Comparison of ENCODE assay signal across 2 cellular contexts in the genomic region with DNA sequence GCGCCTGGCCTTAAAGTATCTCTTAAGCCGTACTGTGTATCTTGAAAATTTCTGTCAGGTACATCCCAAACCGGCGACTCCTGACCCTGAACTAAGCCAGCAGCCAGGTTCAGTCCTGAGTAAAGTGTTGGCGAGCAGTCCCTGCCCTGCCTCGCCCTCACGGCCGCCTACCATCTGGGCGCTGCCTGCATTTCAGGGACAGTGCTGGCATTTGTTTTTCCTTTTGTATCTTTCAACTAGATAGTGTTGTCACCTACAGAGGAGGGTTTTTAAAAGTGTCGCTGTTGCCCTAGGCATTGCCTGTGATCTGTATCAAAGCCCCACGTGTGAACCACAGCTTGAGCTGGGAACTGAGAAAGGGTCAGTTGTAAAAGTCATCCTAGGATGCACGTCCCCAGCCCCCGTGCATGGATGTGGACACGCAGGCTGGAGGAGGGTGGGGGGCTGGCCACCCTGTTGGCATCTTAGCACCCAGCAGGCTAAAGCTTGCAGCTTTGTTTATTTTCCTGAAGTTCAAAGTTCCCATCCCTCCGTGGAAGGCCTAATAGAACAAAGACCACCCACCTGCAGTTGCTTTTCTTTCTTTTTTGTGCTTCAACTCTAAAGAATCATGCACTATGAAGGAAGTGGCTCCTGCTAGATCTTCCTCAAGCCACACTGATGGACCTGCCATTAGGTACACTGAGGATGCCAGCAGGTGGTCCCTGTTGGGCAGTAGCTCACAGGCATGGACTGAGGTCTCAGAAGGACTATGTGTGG.
TF ChIP-seq lines count a peak whose summit lies in the region.

No MANE protein-coding gene starts in this region.

TF ChIP-seq in HCT116, 20 proteins besides CTCF, POLR2A, EP300 and RAD21 (continued from another document):
- TF ChIP-seq, protein P1, sequence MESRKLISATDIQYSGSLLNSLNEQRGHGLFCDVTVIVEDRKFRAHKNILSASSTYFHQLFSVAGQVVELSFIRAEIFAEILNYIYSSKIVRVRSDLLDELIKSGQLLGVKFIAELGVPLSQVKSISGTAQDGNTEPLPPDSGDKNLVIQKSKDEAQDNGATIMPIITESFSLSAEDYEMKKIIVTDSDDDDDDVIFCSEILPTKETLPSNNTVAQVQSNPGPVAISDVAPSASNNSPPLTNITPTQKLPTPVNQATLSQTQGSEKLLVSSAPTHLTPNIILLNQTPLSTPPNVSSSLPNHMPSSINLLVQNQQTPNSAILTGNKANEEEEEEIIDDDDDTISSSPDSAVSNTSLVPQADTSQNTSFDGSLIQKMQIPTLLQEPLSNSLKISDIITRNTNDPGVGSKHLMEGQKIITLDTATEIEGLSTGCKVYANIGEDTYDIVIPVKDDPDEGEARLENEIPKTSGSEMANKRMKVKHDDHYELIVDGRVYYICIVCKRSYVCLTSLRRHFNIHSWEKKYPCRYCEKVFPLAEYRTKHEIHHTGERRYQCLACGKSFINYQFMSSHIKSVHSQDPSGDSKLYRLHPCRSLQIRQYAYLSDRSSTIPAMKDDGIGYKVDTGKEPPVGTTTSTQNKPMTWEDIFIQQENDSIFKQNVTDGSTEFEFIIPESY (IDR thresholded peaks at IDR 0.05; ENCODE audit: extremely low read depth, insufficient replicate concordance, low read length) = no peak
- TF ChIP-seq EZH2 (IDR thresholded peaks at IDR 0.05) (no peak), SIN3A (IDR thresholded peaks at IDR 0.05; ENCODE audit: low read depth) (no peak), ELF1 (IDR thresholded peaks at IDR 0.05; ENCODE audit: borderline replicate concordance, low read depth) (no peak), POLR2AphosphoS5 (IDR thresholded peaks at IDR 0.05; ENCODE audit: low read depth, low read length) (no peak), CBX3 (IDR thresholded peaks at IDR 0.05; ENCODE audit: low read depth) (no peak), TCF7L2 (IDR thresholded peaks at IDR 0.05; ENCODE audit: borderline replicate concordance, extremely low read depth, insufficient read depth, insufficient read length) (no peak), ATF3 (IDR thresholded peaks at IDR 0.05) (no peak), CEBPB (IDR thresholded peaks at IDR 0.05; ENCODE audit: low read depth) (no peak), JUND (IDR thresholded peaks at IDR 0.05) (no peak)
- TF ChIP-seq, protein P2, sequence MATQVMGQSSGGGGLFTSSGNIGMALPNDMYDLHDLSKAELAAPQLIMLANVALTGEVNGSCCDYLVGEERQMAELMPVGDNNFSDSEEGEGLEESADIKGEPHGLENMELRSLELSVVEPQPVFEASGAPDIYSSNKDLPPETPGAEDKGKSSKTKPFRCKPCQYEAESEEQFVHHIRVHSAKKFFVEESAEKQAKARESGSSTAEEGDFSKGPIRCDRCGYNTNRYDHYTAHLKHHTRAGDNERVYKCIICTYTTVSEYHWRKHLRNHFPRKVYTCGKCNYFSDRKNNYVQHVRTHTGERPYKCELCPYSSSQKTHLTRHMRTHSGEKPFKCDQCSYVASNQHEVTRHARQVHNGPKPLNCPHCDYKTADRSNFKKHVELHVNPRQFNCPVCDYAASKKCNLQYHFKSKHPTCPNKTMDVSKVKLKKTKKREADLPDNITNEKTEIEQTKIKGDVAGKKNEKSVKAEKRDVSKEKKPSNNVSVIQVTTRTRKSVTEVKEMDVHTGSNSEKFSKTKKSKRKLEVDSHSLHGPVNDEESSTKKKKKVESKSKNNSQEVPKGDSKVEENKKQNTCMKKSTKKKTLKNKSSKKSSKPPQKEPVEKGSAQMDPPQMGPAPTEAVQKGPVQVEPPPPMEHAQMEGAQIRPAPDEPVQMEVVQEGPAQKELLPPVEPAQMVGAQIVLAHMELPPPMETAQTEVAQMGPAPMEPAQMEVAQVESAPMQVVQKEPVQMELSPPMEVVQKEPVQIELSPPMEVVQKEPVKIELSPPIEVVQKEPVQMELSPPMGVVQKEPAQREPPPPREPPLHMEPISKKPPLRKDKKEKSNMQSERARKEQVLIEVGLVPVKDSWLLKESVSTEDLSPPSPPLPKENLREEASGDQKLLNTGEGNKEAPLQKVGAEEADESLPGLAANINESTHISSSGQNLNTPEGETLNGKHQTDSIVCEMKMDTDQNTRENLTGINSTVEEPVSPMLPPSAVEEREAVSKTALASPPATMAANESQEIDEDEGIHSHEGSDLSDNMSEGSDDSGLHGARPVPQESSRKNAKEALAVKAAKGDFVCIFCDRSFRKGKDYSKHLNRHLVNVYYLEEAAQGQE (IDR thresholded peaks at IDR 0.05; ENCODE audit: low read depth) = no peak

TF ChIP-seq in HepG2, 621 proteins besides CTCF, POLR2A, EP300 and RAD21 (continued from another document and continues in another):
- TF ChIP-seq ZNF335 (CRISPR knock-in tag; IDR thresholded peaks at IDR 0.05) (no peak), TEAD3 (CRISPR knock-in tag; optimal IDR thresholded peaks at IDR 0.05; ENCODE audit: borderline replicate concordance) (no peak), ZNF788 (CRISPR knock-in tag; IDR thresholded peaks at IDR 0.05; ENCODE audit: borderline replicate concordance) (no peak), ATF1 (CRISPR knock-in tag; IDR thresholded peaks at IDR 0.05) (0 out of 2 replicates have a peak, but pooled peaks have one; percentile 12), RBFOX2 (IDR thresholded peaks at IDR 0.05; ENCODE audit: low read depth, low read length) (no peak), FOXM1 (CRISPR knock-in tag; IDR thresholded peaks at IDR 0.05) (no peak), ARID5B (CRISPR knock-in tag; IDR thresholded peaks at IDR 0.05) (peak; percentile 83), SMARCE1 (IDR thresholded peaks at IDR 0.05; ENCODE audit: borderline replicate concordance) (no peak), HNRNPUL1 (IDR thresholded peaks at IDR 0.05; ENCODE audit: low read depth, low read length) (no peak), PHF21A (CRISPR knock-in tag; IDR thresholded peaks at IDR 0.05) (peak; percentile 85), HMG20A (CRISPR knock-in tag; IDR thresholded peaks at IDR 0.05; ENCODE audit: borderline replicate concordance) (peak; percentile 64; the same call in 1 of the 2 replicates), ELF1 (CRISPR knock-in tag; IDR thresholded peaks at IDR 0.05) (no peak), MIXL1 (CRISPR knock-in tag; IDR thresholded peaks at IDR 0.05) (no peak), ZNF34 (CRISPR knock-in tag; IDR thresholded peaks at IDR 0.05; ENCODE audit: borderline replicate concordance) (no peak), AFF4 (CRISPR knock-in tag; IDR thresholded peaks at IDR 0.05) (no peak), MZF1 (CRISPR knock-in tag; IDR thresholded peaks at IDR 0.05; ENCODE audit: borderline replicate concordance) (no peak), NCOA5 (CRISPR knock-in tag; IDR thresholded peaks at IDR 0.05) (no peak), ZNF777 (CRISPR knock-in tag; IDR thresholded peaks at IDR 0.05) (no peak), ZFAT (CRISPR knock-in tag; conservative IDR thresholded peaks at IDR 0.05) (no peak), ZNF331 (CRISPR knock-in tag; IDR thresholded peaks at IDR 0.05) (no peak), ZSCAN21 (CRISPR knock-in tag; IDR thresholded peaks at IDR 0.05; ENCODE audit: borderline replicate concordance) (no peak), ETS1 (CRISPR knock-in tag; IDR thresholded peaks at IDR 0.05) (no peak)
- TF ChIP-seq, protein P3, sequence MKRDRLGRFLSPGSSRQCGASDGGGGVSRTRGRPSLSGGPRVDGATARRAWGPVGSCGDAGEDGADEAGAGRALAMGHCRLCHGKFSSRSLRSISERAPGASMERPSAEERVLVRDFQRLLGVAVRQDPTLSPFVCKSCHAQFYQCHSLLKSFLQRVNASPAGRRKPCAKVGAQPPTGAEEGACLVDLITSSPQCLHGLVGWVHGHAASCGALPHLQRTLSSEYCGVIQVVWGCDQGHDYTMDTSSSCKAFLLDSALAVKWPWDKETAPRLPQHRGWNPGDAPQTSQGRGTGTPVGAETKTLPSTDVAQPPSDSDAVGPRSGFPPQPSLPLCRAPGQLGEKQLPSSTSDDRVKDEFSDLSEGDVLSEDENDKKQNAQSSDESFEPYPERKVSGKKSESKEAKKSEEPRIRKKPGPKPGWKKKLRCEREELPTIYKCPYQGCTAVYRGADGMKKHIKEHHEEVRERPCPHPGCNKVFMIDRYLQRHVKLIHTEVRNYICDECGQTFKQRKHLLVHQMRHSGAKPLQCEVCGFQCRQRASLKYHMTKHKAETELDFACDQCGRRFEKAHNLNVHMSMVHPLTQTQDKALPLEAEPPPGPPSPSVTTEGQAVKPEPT (CRISPR knock-in tag; IDR thresholded peaks at IDR 0.05; ENCODE audit: low read depth) = no peak
- TF ChIP-seq, protein P4, sequence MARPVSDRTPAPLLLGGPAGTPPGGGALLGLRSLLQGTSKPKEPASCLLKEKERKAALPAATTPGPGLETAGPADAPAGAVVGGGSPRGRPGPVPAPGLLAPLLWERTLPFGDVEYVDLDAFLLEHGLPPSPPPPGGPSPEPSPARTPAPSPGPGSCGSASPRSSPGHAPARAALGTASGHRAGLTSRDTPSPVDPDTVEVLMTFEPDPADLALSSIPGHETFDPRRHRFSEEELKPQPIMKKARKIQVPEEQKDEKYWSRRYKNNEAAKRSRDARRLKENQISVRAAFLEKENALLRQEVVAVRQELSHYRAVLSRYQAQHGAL (CRISPR knock-in tag; IDR thresholded peaks at IDR 0.05; ENCODE audit: not compliant biosample characterization) = no peak
- TF ChIP-seq, protein P5, sequence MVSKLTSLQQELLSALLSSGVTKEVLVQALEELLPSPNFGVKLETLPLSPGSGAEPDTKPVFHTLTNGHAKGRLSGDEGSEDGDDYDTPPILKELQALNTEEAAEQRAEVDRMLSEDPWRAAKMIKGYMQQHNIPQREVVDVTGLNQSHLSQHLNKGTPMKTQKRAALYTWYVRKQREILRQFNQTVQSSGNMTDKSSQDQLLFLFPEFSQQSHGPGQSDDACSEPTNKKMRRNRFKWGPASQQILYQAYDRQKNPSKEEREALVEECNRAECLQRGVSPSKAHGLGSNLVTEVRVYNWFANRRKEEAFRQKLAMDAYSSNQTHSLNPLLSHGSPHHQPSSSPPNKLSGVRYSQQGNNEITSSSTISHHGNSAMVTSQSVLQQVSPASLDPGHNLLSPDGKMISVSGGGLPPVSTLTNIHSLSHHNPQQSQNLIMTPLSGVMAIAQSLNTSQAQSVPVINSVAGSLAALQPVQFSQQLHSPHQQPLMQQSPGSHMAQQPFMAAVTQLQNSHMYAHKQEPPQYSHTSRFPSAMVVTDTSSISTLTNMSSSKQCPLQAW (CRISPR knock-in tag; IDR thresholded peaks at IDR 0.05) = peak; percentile 97
- TF ChIP-seq, protein P6, sequence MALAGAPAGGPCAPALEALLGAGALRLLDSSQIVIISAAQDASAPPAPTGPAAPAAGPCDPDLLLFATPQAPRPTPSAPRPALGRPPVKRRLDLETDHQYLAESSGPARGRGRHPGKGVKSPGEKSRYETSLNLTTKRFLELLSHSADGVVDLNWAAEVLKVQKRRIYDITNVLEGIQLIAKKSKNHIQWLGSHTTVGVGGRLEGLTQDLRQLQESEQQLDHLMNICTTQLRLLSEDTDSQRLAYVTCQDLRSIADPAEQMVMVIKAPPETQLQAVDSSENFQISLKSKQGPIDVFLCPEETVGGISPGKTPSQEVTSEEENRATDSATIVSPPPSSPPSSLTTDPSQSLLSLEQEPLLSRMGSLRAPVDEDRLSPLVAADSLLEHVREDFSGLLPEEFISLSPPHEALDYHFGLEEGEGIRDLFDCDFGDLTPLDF (CRISPR knock-in tag; IDR thresholded peaks at IDR 0.05) = no peak
